In genomic region chr2:218399391-218400166, GRCh38 we compare ENCODE assay signal across 8 cellular contexts. TPM values are rescaled to one million over a fixed set of nuclear protein-coding genes. Genes with fewer than 3 reads are reported as not detected.
A peak's percentile ranks its signal among the peaks of the same experiment; 100 is the strongest.
DNase-seq lines count a peak whose midpoint lies in the region; ATAC-seq and TF ChIP-seq lines count a peak whose summit lies in the region.

A gene with protein sequence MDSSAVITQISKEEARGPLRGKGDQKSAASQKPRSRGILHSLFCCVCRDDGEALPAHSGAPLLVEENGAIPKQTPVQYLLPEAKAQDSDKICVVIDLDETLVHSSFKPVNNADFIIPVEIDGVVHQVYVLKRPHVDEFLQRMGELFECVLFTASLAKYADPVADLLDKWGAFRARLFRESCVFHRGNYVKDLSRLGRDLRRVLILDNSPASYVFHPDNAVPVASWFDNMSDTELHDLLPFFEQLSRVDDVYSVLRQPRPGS (plus strand): TSS chr2:218399868. CDS start chr2:218400091, 223 bp downstream.

- H3K27ac Mint-ChIP-seq in activated naive CD8-positive, alpha-beta T cell, result peak within 1 kb of the TSS; percentile 79
- H3K27ac Mint-ChIP-seq in osteocyte (ENCODE audit: unreplicated experiment), result peak within 1 kb of the TSS; percentile 89

- H3K4me1 Mint-ChIP-seq in activated naive CD8-positive, alpha-beta T cell (ENCODE audit: low read depth), result peaks cover 45% of the 10 kb centered on the region
- H3K4me1 Mint-ChIP-seq in osteocyte (ENCODE audit: unreplicated experiment), result peaks cover 36% of the 10 kb centered on the region

- DNase-seq in GM04504 (ENCODE audit: low read depth) (peak; percentile 95), NCI-H1092 (lab: John Stamatoyannopoulos, UW) (peak; percentile 82), SKM-1 treated with dmso at 0.1 percent for 144 hours (lab: John Stamatoyannopoulos, UW; ENCODE audit: unreplicated experiment) (peak; percentile 93), glomerular visceral epithelial cell (ENCODE audit: extremely low spot score) (peak; percentile 98), osteocyte (ENCODE audit: extremely low spot score, unreplicated experiment) (peak; percentile 98), thoracic aorta (ENCODE audit: low spot score) (peak; percentile 88)

- H3K4me3 ChIP-seq in thoracic aorta, result peak within 1 kb of the TSS; percentile 79

- peak within 1 kb of the TSS; percentile 88 for H3K4me3 Mint-ChIP-seq in activated naive CD8-positive, alpha-beta T cell
- H3K4me3 Mint-ChIP-seq in osteocyte (ENCODE audit: unreplicated experiment), result peak within 1 kb of the TSS; percentile 94

- H3K36me3 Mint-ChIP-seq in activated naive CD8-positive, alpha-beta T cell, result no peaks in the 10 kb centered on the region
- peaks cover 14% of the 10 kb centered on the region for H3K36me3 Mint-ChIP-seq in osteocyte (ENCODE audit: unreplicated experiment)

- TF ChIP-seq CTCF in osteocyte (IDR thresholded peaks at IDR 0.05) (peak; percentile 17), thoracic aorta (IDR thresholded peaks at IDR 0.05) (no peak)

- peaks cover 15 to 44% of the 10 kb centered on the region in 2 donors for H3K4me1 ChIP-seq in thoracic aorta (ENCODE audit: control insufficient read depth in 1 of 2, low read depth in 2 of 2)

- no peaks in the 10 kb centered on the region for H3K9me3 ChIP-seq in thoracic aorta

- ATAC-seq in HG02571 (IDR thresholded peaks at IDR 0.05; ENCODE audit: unreplicated experiment), result peak; percentile 34
- peak; percentile 32 for ATAC-seq in thoracic aorta (ENCODE audit: insufficient number of reproducible peaks, low FRiP score, low read depth)

- H3K27ac ChIP-seq in thoracic aorta, result peak within 1 kb of the TSS; percentile 99 to 100

- no peaks in the 10 kb centered on the region for H3K27me3 ChIP-seq in thoracic aorta (replicated peaks; ENCODE audit: insufficient read depth)

- no peaks in the 10 kb centered on the region for H3K9me3 Mint-ChIP-seq in activated naive CD8-positive, alpha-beta T cell (ENCODE audit: low read depth)
- H3K9me3 Mint-ChIP-seq in osteocyte (ENCODE audit: unreplicated experiment), result no peaks in the 10 kb centered on the region

- no peaks in the 10 kb centered on the region for H3K27me3 Mint-ChIP-seq in activated naive CD8-positive, alpha-beta T cell
- no peaks in the 10 kb centered on the region for H3K27me3 Mint-ChIP-seq in osteocyte (ENCODE audit: unreplicated experiment)

- H3K36me3 ChIP-seq in thoracic aorta, result peaks cover 30% of the 10 kb centered on the region

RNA-seq across cellular contexts. Expression of the gene that starts here (rescaled TPM):
- total RNA-seq in osteocyte, result 131 and 138 TPM in 2 replicates
- 100 to 1,000 TPM; 141 to 182 TPM for total RNA-seq in thoracic aorta

Comparison
In these comparisons a context has a peak if more than half of its experiments do, and no peak if none do; other contexts are left out.
1. Peak in every context shown above with its lines: DNase-seq, ATAC-seq, H3K4me3 ChIP-seq and H3K27ac ChIP-seq.